Comparison of ENCODE assay signal across 1 cellular context in genomic region chr3:152391671-152392070, GRCh38.
TF ChIP-seq lines count a peak whose summit lies in the region.

No MANE protein-coding gene starts in this region.

TF ChIP-seq in IMR-90, 13 proteins besides CTCF, POLR2A, EP300 and RAD21:
- TF ChIP-seq MAZ (IDR thresholded peaks at IDR 0.05; ENCODE audit: borderline replicate concordance, low read depth, low read length), result no peak
- TF ChIP-seq NFE2L2 (IDR thresholded peaks at IDR 0.05; ENCODE audit: low read depth, low read length), result no peak
- TF ChIP-seq MXI1 (IDR thresholded peaks at IDR 0.05; ENCODE audit: borderline replicate concordance, low read depth, low read length), result no peak
- no peak for TF ChIP-seq BHLHE40 (IDR thresholded peaks at IDR 0.05; ENCODE audit: low read depth, low read length)
- TF ChIP-seq USF2 (IDR thresholded peaks at IDR 0.05; ENCODE audit: low read depth, low read length), result no peak
- TF ChIP-seq RCOR1 (IDR thresholded peaks at IDR 0.05; ENCODE audit: insufficient replicate concordance, low read length), result no peak
- no peak for TF ChIP-seq MAFK (IDR thresholded peaks at IDR 0.05; ENCODE audit: low read depth, low read length)
- no peak for TF ChIP-seq SMC3 (IDR thresholded peaks at IDR 0.05; ENCODE audit: low read depth, low read length)
- TF ChIP-seq CHD1 (IDR thresholded peaks at IDR 0.05; ENCODE audit: low read depth, low read length), result no peak
- TF ChIP-seq CEBPB (IDR thresholded peaks at IDR 0.05; ENCODE audit: low read depth, low read length), result no peak
TF ChIP-seq in IMR-90: peak in this region for 0.
